1 cellular context compared by ENCODE assay signal in the genomic region with DNA sequence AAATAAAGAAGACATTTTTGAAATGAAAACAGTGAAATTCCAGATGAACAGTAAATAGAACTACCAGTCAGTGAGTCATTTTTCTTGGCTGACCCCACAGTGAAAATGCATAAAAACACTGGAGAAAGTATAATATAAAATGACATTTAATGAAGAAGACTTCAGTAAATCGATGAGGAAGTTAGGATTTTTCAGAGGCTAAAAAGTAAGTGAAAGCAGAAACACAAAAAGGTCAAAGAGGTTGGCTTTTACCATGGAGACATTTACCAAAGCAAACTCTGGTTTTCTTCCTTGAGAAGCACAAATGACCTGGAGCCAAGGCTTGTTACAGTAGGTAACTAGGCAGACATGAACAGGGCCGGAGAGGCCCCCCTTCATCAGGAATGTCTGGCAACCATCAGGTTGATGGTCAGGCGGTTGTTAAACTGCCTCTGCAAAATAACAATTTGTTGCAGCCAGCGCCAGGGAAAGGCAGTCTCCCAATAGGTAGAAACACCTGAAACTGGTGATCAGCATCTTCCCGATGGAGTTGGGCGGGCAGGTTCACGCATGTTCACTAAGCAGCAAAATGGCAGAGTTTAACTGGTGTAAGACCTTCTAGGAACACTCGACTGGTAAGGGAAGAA.
A peak's percentile ranks its signal among the peaks of the same experiment; 100 is the strongest.
TF ChIP-seq lines count a peak whose summit lies in the region.

No MANE protein-coding gene starts in this region.

TF ChIP-seq in endothelial cell of umbilical vein, 7 proteins besides CTCF, POLR2A, EP300 and RAD21:
- TF ChIP-seq FOS (IDR thresholded peaks at IDR 0.05; ENCODE audit: borderline replicate concordance, insufficient read depth, low read length): peak; percentile 49
- no peak for TF ChIP-seq GATA2 (IDR thresholded peaks at IDR 0.05; ENCODE audit: insufficient read depth, insufficient read length, low read depth, low read length)
